Comparison of ENCODE assay signal across 2 cellular contexts in the genomic region with DNA sequence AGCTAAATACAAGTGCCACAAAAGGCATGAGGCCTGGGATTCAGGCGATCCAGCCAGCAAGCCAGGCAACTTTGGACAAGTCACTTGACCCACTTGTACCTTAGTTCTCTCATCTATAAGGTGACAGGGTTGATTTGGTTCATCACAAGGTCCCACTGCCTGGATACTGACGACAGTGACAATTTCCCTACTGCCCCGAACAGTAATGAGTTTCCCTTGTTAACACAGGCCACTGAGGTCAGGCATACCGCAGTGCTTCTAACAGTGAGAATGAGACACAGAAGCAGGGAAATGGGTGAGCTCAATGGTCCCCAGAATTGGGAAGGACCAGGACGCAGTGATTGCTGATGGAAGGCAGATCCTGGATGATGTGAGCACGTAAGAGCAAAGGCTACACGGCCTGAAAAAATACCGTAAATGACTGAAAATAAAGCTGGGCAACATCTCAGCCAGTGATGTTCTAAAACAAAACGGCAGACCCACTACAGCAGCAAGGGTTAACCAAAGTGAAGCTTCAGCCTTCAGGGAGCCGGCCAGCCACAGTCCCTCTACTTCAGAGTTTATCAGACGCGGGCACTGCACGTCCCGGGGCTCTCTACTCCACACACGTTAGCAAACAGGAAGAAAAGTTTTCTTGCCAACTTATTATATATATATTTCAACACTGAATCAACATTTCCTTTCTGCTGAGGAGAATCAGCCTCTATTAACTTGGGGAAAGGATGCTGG.
TF ChIP-seq lines count a peak whose summit lies in the region.

No MANE protein-coding gene starts in this region.

TF ChIP-seq in GM12878, 131 proteins besides CTCF, POLR2A, EP300 and RAD21:
- TF ChIP-seq ETV6 (conservative IDR thresholded peaks at IDR 0.05 in 1 of 2, IDR thresholded peaks at IDR 0.05 in 1 of 2; ENCODE audit: borderline replicate concordance in 1 of 2, low read depth in 1 of 2) (no peak), RBBP5 (conservative IDR thresholded peaks at IDR 0.05) (no peak), WRNIP1 (IDR thresholded peaks at IDR 0.05; ENCODE audit: borderline replicate concordance, low read depth, low read length) (0 out of 2 replicates have a peak, but pooled peaks have one; percentile 49), SREBF2 (IDR thresholded peaks at IDR 0.05; ENCODE audit: low read length) (no peak)

TF ChIP-seq in liver, 16 proteins besides CTCF, POLR2A, EP300 and RAD21:
- TF ChIP-seq, protein P1, sequence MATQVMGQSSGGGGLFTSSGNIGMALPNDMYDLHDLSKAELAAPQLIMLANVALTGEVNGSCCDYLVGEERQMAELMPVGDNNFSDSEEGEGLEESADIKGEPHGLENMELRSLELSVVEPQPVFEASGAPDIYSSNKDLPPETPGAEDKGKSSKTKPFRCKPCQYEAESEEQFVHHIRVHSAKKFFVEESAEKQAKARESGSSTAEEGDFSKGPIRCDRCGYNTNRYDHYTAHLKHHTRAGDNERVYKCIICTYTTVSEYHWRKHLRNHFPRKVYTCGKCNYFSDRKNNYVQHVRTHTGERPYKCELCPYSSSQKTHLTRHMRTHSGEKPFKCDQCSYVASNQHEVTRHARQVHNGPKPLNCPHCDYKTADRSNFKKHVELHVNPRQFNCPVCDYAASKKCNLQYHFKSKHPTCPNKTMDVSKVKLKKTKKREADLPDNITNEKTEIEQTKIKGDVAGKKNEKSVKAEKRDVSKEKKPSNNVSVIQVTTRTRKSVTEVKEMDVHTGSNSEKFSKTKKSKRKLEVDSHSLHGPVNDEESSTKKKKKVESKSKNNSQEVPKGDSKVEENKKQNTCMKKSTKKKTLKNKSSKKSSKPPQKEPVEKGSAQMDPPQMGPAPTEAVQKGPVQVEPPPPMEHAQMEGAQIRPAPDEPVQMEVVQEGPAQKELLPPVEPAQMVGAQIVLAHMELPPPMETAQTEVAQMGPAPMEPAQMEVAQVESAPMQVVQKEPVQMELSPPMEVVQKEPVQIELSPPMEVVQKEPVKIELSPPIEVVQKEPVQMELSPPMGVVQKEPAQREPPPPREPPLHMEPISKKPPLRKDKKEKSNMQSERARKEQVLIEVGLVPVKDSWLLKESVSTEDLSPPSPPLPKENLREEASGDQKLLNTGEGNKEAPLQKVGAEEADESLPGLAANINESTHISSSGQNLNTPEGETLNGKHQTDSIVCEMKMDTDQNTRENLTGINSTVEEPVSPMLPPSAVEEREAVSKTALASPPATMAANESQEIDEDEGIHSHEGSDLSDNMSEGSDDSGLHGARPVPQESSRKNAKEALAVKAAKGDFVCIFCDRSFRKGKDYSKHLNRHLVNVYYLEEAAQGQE (IDR thresholded peaks at IDR 0.05), result no peak
- TF ChIP-seq EGR1 (IDR thresholded peaks at IDR 0.05; ENCODE audit: low read depth in 2 of 2), result no peak
- TF ChIP-seq HNF4G (IDR thresholded peaks at IDR 0.05), result no peak
- TF ChIP-seq NR2F2 (IDR thresholded peaks at IDR 0.05), result peak; percentile 29
- no peak for TF ChIP-seq YY1 (IDR thresholded peaks at IDR 0.05)
- TF ChIP-seq TAF1 (conservative IDR thresholded peaks at IDR 0.05), result no peak
- no peak for TF ChIP-seq RXRA (IDR thresholded peaks at IDR 0.05)
- TF ChIP-seq ZBTB33 (IDR thresholded peaks at IDR 0.05), result no peak
- no peak for TF ChIP-seq FOXA1 (IDR thresholded peaks at IDR 0.05)
